In the genomic region with DNA sequence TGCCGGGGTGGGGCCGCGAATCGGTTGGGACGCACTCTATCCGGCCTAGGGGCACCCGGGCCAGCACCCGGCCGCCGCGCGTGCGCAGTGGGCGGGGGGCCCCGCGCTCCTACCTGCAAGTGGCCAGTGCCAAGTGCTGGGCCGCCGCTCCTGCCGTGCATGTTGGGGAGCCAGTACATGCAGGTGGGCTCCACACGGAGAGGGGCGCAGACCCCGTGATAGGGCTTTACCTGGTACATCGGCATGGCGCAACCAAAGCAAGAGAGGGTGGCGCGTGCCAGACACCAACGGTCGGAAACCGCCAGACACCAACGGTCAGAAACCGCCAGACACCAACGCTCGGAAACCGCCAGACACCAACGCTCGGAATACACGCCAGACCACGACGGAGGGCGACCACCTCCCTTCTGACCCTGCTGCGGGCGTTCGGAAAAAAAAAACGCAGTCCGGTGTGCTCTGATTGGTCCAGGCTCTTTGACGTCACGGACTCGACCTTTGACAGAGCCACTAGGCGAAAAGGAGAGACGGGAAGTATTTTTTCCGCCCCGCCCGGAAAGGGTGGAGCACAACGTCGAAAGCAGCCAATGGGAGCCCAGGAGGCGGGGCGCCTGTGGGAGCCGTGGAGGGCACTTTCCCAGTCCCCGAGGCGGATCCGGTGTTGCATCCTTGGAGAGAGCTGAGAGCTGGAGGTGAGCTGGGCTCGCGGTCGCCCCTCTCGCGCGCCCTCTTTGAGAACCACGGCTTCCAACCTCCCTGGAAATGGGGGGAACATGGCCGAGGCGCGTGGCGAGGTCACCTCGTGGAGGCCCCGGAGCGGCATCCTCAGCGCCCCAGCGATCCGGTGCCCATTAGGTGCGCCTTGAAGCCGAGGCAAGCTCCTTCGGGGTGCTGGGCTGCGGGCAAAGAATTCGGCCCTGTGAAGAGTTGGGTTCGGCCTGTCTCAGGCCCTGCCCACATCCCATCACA, we compare ENCODE assay signal across 8 cellular contexts. TPM values are rescaled to one million over a fixed set of nuclear protein-coding genes. Genes with fewer than 3 reads are reported as not detected.
A peak's percentile ranks its signal among the peaks of the same experiment; 100 is the strongest.
DNase-seq lines count a peak whose midpoint lies in the region; ATAC-seq and FAIRE-seq lines count a peak whose summit lies in the region.
"Not testable (repeated sequence)": the region's sequence is repeated elsewhere in the genome, so short reads cannot be mapped to it uniquely, and the experiment has no call there.

No MANE protein-coding gene starts in this region.

- not testable (repeated sequence) for H3K4me1 Mint-ChIP-seq in activated naive CD4-positive, alpha-beta T cell treated with anti-CD3 and anti-CD28 coated beads, Interleukin-2, amount 10 ng/mL, durations not matched to agents 7 days and 5 days; stimulated activated naive B cell treated with anti-CD40 and anti-IgM and Interleukin-4, amounts not matched to agents 10 μg/mL and 1 μg/mL and 100 μg/mL, for 72 hours

- not testable (repeated sequence) for H2BK120ac ChIP-seq in neuronal stem cell (ENCODE audit: low read depth, low read length)

- H2BK15ac ChIP-seq in neuronal stem cell (ENCODE audit: low read length), result not testable (repeated sequence)

- not testable (repeated sequence) for H3K4me1 ChIP-seq in neuronal stem cell (ENCODE audit: control insufficient read depth in 2 of 2, insufficient read depth in 1 of 2, low read depth in 1 of 2, low read length in 2 of 2)

- ATAC-seq in HG02610 (IDR thresholded peaks at IDR 0.05; ENCODE audit: unreplicated experiment), result peak; percentile 63
- peak; percentile 94 for ATAC-seq in SK-N-SH treated with all-trans-retinoic acid at 6 μM for 48 hours
- peak; percentile 84 to 89 for ATAC-seq in stimulated activated naive B cell treated with anti-CD40 and anti-IgM and Interleukin-4, amounts not matched to agents 10 μg/mL and 1 μg/mL and 100 μg/mL, for 72 hours (replicated peaks)

- H3K27me3 Mint-ChIP-seq in activated naive CD4-positive, alpha-beta T cell treated with anti-CD3 and anti-CD28 coated beads, Interleukin-2, amount 10 ng/mL, durations not matched to agents 7 days and 5 days; stimulated activated naive B cell treated with anti-CD40 and anti-IgM and Interleukin-4, amounts not matched to agents 10 μg/mL and 1 μg/mL and 100 μg/mL, for 72 hours: not testable (repeated sequence)

- not testable (repeated sequence) for H4K8ac ChIP-seq in neuronal stem cell (ENCODE audit: low read depth, low read length)

- DNase-seq in EH (ENCODE audit: low read depth), result peak; percentile 85
- peak; percentile 58 to 94 (median 84) for DNase-seq in NCI-H1417 (lab: John Stamatoyannopoulos, UW)
- DNase-seq in activated naive CD4-positive, alpha-beta T cell treated with anti-CD3 and anti-CD28 coated beads, Interleukin-2, amount 10 ng/mL, durations not matched to agents 7 days and 5 days, result peak; percentile 90
- DNase-seq in frontal cortex (ENCODE audit: low spot score in 2 of 2), result not testable (repeated sequence)
- DNase-seq in neuronal stem cell (ENCODE audit: low spot score), result peak; percentile 67
- DNase-seq in stimulated activated naive B cell treated with anti-CD40 and anti-IgM and Interleukin-4, amounts not matched to agents 10 μg/mL and 1 μg/mL and 100 μg/mL, for 72 hours, result peak; percentile 59

- not testable (repeated sequence) for H3K79me1 ChIP-seq in neuronal stem cell (ENCODE audit: low read depth, low read length)

- H3K36me3 Mint-ChIP-seq in activated naive CD4-positive, alpha-beta T cell treated with anti-CD3 and anti-CD28 coated beads, Interleukin-2, amount 10 ng/mL, durations not matched to agents 7 days and 5 days; stimulated activated naive B cell treated with anti-CD40 and anti-IgM and Interleukin-4, amounts not matched to agents 10 μg/mL and 1 μg/mL and 100 μg/mL, for 72 hours: not testable (repeated sequence)

- H3K9ac ChIP-seq in neuronal stem cell (ENCODE audit: low read depth, low read length, poor library complexity), result peak overlapping the region; percentile 84

- H2AK5ac ChIP-seq in neuronal stem cell (ENCODE audit: low read depth, low read length), result not testable (repeated sequence)

- peak overlapping the region; percentile 94 for H3K27ac Mint-ChIP-seq in activated naive CD4-positive, alpha-beta T cell treated with anti-CD3 and anti-CD28 coated beads, Interleukin-2, amount 10 ng/mL, durations not matched to agents 7 days and 5 days
- H3K27ac Mint-ChIP-seq in stimulated activated naive B cell treated with anti-CD40 and anti-IgM and Interleukin-4, amounts not matched to agents 10 μg/mL and 1 μg/mL and 100 μg/mL, for 72 hours, result peak overlapping the region; percentile 88

- H3K4me2 ChIP-seq in neuronal stem cell (ENCODE audit: insufficient read depth, low read length, poor library complexity, severe bottlenecking), result peak overlapping the region; percentile 45

- peak overlapping the region; percentile 58 to 86 for H3K4me3 ChIP-seq in neuronal stem cell (ENCODE audit: low read length in 2 of 2)

- H3K9me3 Mint-ChIP-seq in activated naive CD4-positive, alpha-beta T cell treated with anti-CD3 and anti-CD28 coated beads, Interleukin-2, amount 10 ng/mL, durations not matched to agents 7 days and 5 days; stimulated activated naive B cell treated with anti-CD40 and anti-IgM and Interleukin-4, amounts not matched to agents 10 μg/mL and 1 μg/mL and 100 μg/mL, for 72 hours: not testable (repeated sequence)

- H3K9me3 ChIP-seq in neuronal stem cell (replicated peaks in 1 of 2; ENCODE audit: control insufficient read depth in 2 of 2, insufficient read depth in 1 of 2, low read depth in 1 of 2, low read length in 2 of 2), result not testable (repeated sequence)

- H3K18ac ChIP-seq in neuronal stem cell (ENCODE audit: low read length), result not testable (repeated sequence)

- not testable (repeated sequence) for H3K23ac ChIP-seq in neuronal stem cell (ENCODE audit: low read depth, low read length, poor library complexity)

- peak overlapping the region; percentile 74 for H3K27ac ChIP-seq in neuronal stem cell (replicated peaks; ENCODE audit: low read length)

- not testable (repeated sequence) for H3K36me3 ChIP-seq in neuronal stem cell (replicated peaks in 1 of 2; ENCODE audit: control insufficient read depth in 2 of 2, insufficient read depth in 2 of 2, low read length in 2 of 2)

- H3K4me3 Mint-ChIP-seq in activated naive CD4-positive, alpha-beta T cell treated with anti-CD3 and anti-CD28 coated beads, Interleukin-2, amount 10 ng/mL, durations not matched to agents 7 days and 5 days, result peak overlapping the region; percentile 79
- H3K4me3 Mint-ChIP-seq in stimulated activated naive B cell treated with anti-CD40 and anti-IgM and Interleukin-4, amounts not matched to agents 10 μg/mL and 1 μg/mL and 100 μg/mL, for 72 hours, result peak overlapping the region; percentile 81 to 88

- CTCF ChIA-PET in activated naive CD4-positive, alpha-beta T cell treated with anti-CD3 and anti-CD28 coated beads, Interleukin-2, amount 10 ng/mL, durations not matched to agents 7 days and 5 days (lab: Charles Lee), result not testable (repeated sequence)

- H4K91ac ChIP-seq in neuronal stem cell (ENCODE audit: low read depth, low read length, poor library complexity), result not testable (repeated sequence)

- not testable (repeated sequence) for H3K4ac ChIP-seq in neuronal stem cell (ENCODE audit: low read length)

- not testable (repeated sequence) for H3K14ac ChIP-seq in neuronal stem cell (ENCODE audit: low read length)

- not testable (repeated sequence) for H3K27me3 ChIP-seq in neuronal stem cell (ENCODE audit: control insufficient read depth in 3 of 3, insufficient read depth in 3 of 3, low read depth in 1 of 3, low read length in 3 of 3)

- no CpG with 5 or more reads among the region's 84 CpGs for WGBS in neuronal stem cell (ENCODE audit: extremely low coverage in 2 of 2, insufficient read length in 2 of 2, insufficient replicate concordance in 1 of 2), 2 donors

- H2AFZ ChIP-seq in neuronal stem cell (ENCODE audit: low read length), result peak overlapping the region; percentile 82

- FAIRE-seq in frontal cortex (lab: Jason Lieb, UNC), result peak; percentile 23

- not testable (repeated sequence) for H2BK5ac ChIP-seq in neuronal stem cell (ENCODE audit: low read length)

- H2BK12ac ChIP-seq in neuronal stem cell (ENCODE audit: low read length), result not testable (repeated sequence)

RNA-seq across cellular contexts. Expression of a gene that starts 39.0 kb away (rescaled TPM):
- total RNA-seq in frontal cortex, result 53.0 TPM
- 8.7 TPM for polyA plus RNA-seq in neuronal stem cell (2013, experiment 1 of 2)
- polyA plus RNA-seq in neuronal stem cell (2013, experiment 2 of 2), result 9.1 TPM
